Comparison of ENCODE assay signal across 6 cellular contexts in genomic region chr15:77121599-77121998, GRCh38.
"Had no signal": no experiment of that assay in that cellular context is flagged by ENCODE, and none has a peak within 500 bp of the region (broad histone marks: within the 10 kb centered on the region; RNA-seq: fewer than 3 reads in every experiment).

No MANE protein-coding gene starts in this region.

- FAIRE-seq: G401.6, GM12878, GM12892, GM18507 had no signal

- H3K4me3 ChIP-seq: GM12878 had no signal

- DNase-seq: GDM1, GF-D8 had no signal

- ATAC-seq: GM12878 had no signal
